16 cellular contexts compared by ENCODE assay signal in the genomic region with DNA sequence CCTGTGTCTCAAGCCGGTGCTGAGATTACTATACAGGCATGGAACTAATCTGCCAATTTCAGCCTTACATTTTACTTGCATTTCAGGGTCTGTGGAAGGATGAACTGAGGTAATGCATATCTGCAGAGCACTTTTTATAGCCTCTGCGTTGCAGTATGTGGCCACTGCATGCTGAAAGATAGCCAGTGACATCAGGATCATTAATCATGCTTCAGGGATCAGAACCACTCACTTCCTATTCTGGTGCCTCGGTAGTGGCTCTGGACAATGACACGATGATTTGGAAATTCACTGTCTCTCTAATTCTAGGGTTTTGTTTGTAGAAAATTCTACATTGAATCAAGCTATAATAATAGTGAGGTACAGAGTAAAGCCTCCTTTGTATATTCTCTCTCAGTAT.
"Had no signal": no experiment of that assay in that cellular context is flagged by ENCODE, and none has a peak within 500 bp of the region (broad histone marks: within the 10 kb centered on the region; RNA-seq: fewer than 3 reads in every experiment).

No MANE protein-coding gene starts in this region.

- H3K27ac ChIP-seq: hepatocyte, left ventricle myocardium inferior, spleen, thoracic aorta had no signal

- H3K36me3 ChIP-seq: left ventricle myocardium inferior, spleen, thoracic aorta had no signal

- H3K4me1 ChIP-seq: left ventricle myocardium inferior, spleen had no signal

- DNase-seq: activated T-cell treated with anti-CD3 and anti-CD28 coated beads, Interleukin-2, amount 50 U/mL, for 1 hour; aorta; caudate nucleus; effector CD4-positive, alpha-beta T cell; erythroblast; glutamatergic neuron; kidney glomerular epithelial cell; left ventricle myocardium inferior; spleen; stimulated activated CD4-positive, alpha-beta T cell treated with anti-CD3 and anti-CD28 coated beads, Interleukin-4, amount 100 ng/mL, for 1 hour; stimulated activated naive CD4-positive, alpha-beta T cell; T-helper 9 cell had no signal

- H3K79me2 ChIP-seq: hepatocyte had no signal

- H3K27me3 ChIP-seq: hepatocyte, spleen had no signal

- H2AFZ ChIP-seq: hepatocyte had no signal

- H3K9me3 ChIP-seq: left ventricle myocardium inferior, spleen, thoracic aorta had no signal

- ATAC-seq: activated naive CD4-positive, alpha-beta T cell treated with anti-CD3 and anti-CD28 coated beads, Interleukin-2, amount 50 U/mL, for 72 hours; WTC11 had no signal

- H3K4me3 ChIP-seq: hepatocyte, left ventricle myocardium inferior, spleen, thoracic aorta had no signal

- H3K4me2 ChIP-seq: hepatocyte had no signal
